Comparison of ENCODE assay signal across 15 cellular contexts in genomic region chr3:10251006-10251405, GRCh38. TPM values are rescaled to one million over a fixed set of nuclear protein-coding genes. Genes with fewer than 3 reads are reported as not detected.
DNase-seq lines count a peak whose midpoint lies in the region; ATAC-seq, FAIRE-seq and TF ChIP-seq lines count a peak whose summit lies in the region.
"Had no signal": no experiment of that assay in that cellular context is flagged by ENCODE, and none has a peak within 500 bp of the region (broad histone marks: within the 10 kb centered on the region; RNA-seq: fewer than 3 reads in every experiment).

No MANE protein-coding gene starts in this region.

- H2AFZ ChIP-seq in keratinocyte (ENCODE audit: control insufficient read depth, low read length) = no peak overlapping the region

- peak overlapping the region; percentile 98 for H3K27ac Mint-ChIP-seq in stimulated activated naive CD8-positive, alpha-beta T cell treated with anti-CD3 and anti-CD28 coated beads, Interleukin-15, Interleukin-2, amounts not matched to agents 100 ng/mL and 50 ng/mL, for 24 hours
- peak overlapping the region; percentile 98 for H3K27ac Mint-ChIP-seq in activated CD8-positive, alpha-beta T cell treated with anti-CD3 and anti-CD28 coated beads for 36 hours

- H3K4me1 Mint-ChIP-seq in stimulated activated naive CD8-positive, alpha-beta T cell treated with anti-CD3 and anti-CD28 coated beads, Interleukin-15, Interleukin-2, amounts not matched to agents 100 ng/mL and 50 ng/mL, for 24 hours (ENCODE audit: low read depth) = peaks cover 78% of the 10 kb centered on the region
- peaks cover 64% of the 10 kb centered on the region for H3K4me1 Mint-ChIP-seq in activated CD8-positive, alpha-beta T cell treated with anti-CD3 and anti-CD28 coated beads for 36 hours (ENCODE audit: low read depth)

- H3K27ac ChIP-seq in keratinocyte (ENCODE audit: control insufficient read depth, insufficient read depth, low read length) (no peak overlapping the region), pancreas (no peak overlapping the region)
- H3K27ac ChIP-seq: suprapubic skin had no signal

- CTCF ChIA-PET in activated CD8-positive, alpha-beta T cell treated with anti-CD3 and anti-CD28 coated beads for 36 hours (lab: Charles Lee) = interaction anchor here (1.6 to 4.7 kb wide), 2 partner anchors 9 to 12 kb away, joined by 6 to 27 read pairs; no protein-coding TSS in a partner anchor

- H3K9me1 ChIP-seq in keratinocyte (ENCODE audit: control insufficient read depth, extremely low read depth, insufficient read depth, low read length) = peaks cover 3% of the 10 kb centered on the region

- peaks cover 56% of the 10 kb centered on the region for H3K79me2 ChIP-seq in keratinocyte (ENCODE audit: control insufficient read depth, insufficient read depth, low read length)

- H3K4me3 ChIP-seq in keratinocyte (ENCODE audit: control insufficient read depth in 2 of 3, extremely low read depth in 1 of 3, insufficient read depth in 2 of 3, low read depth in 1 of 3, low read length in 3 of 3) (no peak overlapping the region), pancreas (peak overlapping the region in 1 of 4 donors; percentile 84)

- FAIRE-seq in keratinocyte (lab: Jason Lieb, UNC) = no peak
- no peak for FAIRE-seq in pancreas (lab: Jason Lieb, UNC)
- FAIRE-seq: bronchial epithelial cell had no signal

- POLR2A ChIA-PET in activated CD8-positive, alpha-beta T cell treated with anti-CD3 and anti-CD28 coated beads for 36 hours (lab: Charles Lee) = interaction anchor here (1.5 kb wide), 1 partner anchor 9 kb away, joined by 11 read pairs; no protein-coding TSS in a partner anchor

- peaks cover 72% of the 10 kb centered on the region for H3K36me3 Mint-ChIP-seq in stimulated activated naive CD8-positive, alpha-beta T cell treated with anti-CD3 and anti-CD28 coated beads, Interleukin-15, Interleukin-2, amounts not matched to agents 100 ng/mL and 50 ng/mL, for 24 hours (ENCODE audit: low read depth)
- peaks cover 79% of the 10 kb centered on the region for H3K36me3 Mint-ChIP-seq in activated CD8-positive, alpha-beta T cell treated with anti-CD3 and anti-CD28 coated beads for 36 hours (ENCODE audit: low read depth)

- H3K36me3 ChIP-seq in keratinocyte (ENCODE audit: control insufficient read depth in 2 of 2, extremely low read depth in 1 of 2, insufficient read depth in 2 of 2, low read length in 2 of 2) (peaks cover 15 to 23% of the 10 kb centered on the region in 2 experiments), pancreas (peaks cover 0 to 5% (median 0%) of the 10 kb centered on the region in 3 donors)

- no peak overlapping the region for H3K9ac ChIP-seq in keratinocyte (ENCODE audit: control insufficient read depth, extremely low read depth, insufficient read depth, low read length)

- intact Hi-C loops in activated CD8-positive, alpha-beta T cell treated with anti-CD3 and anti-CD28 coated beads for 36 hours (cut with micrococcal nuclease) = no loop called here
- intact Hi-C loops in pancreas (cut with DNase I) = no loop called here

- no peaks in the 10 kb centered on the region for H4K20me1 ChIP-seq in keratinocyte (ENCODE audit: control insufficient read depth, extremely low read depth, insufficient read depth, low read length)

- no peaks in the 10 kb centered on the region for H3K27me3 Mint-ChIP-seq in stimulated activated naive CD8-positive, alpha-beta T cell treated with anti-CD3 and anti-CD28 coated beads, Interleukin-15, Interleukin-2, amounts not matched to agents 100 ng/mL and 50 ng/mL, for 24 hours
- no peaks in the 10 kb centered on the region for H3K27me3 Mint-ChIP-seq in activated CD8-positive, alpha-beta T cell treated with anti-CD3 and anti-CD28 coated beads for 36 hours

- H3K9me3 ChIP-seq in keratinocyte (ENCODE audit: control insufficient read depth, low read depth, low read length) = no peaks in the 10 kb centered on the region
- no peaks in the 10 kb centered on the region for H3K9me3 ChIP-seq in pancreas
- H3K9me3 ChIP-seq: gastrocnemius medialis, suprapubic skin had no signal

- peaks cover 3% of the 10 kb centered on the region for H3K9me3 Mint-ChIP-seq in stimulated activated naive CD8-positive, alpha-beta T cell treated with anti-CD3 and anti-CD28 coated beads, Interleukin-15, Interleukin-2, amounts not matched to agents 100 ng/mL and 50 ng/mL, for 24 hours
- H3K9me3 Mint-ChIP-seq in activated CD8-positive, alpha-beta T cell treated with anti-CD3 and anti-CD28 coated beads for 36 hours = peaks cover 7% of the 10 kb centered on the region

- no peak for DNase-seq in stimulated activated naive CD8-positive, alpha-beta T cell treated with anti-CD3 and anti-CD28 coated beads, Interleukin-15, Interleukin-2, amounts not matched to agents 100 U/mL and 50 U/mL, for 24 hours
- DNase-seq in activated CD8-positive, alpha-beta T cell treated with anti-CD3 and anti-CD28 coated beads for 36 hours = no peak
- DNase-seq in keratinocyte (ENCODE audit: low read depth, low spot score) (no peak), NCI-H1417 (lab: John Stamatoyannopoulos, UW) (no peak), pancreas (no peak)
- DNase-seq: activated CD4-positive, CD25-positive, alpha-beta regulatory T cell; gastrocnemius medialis; NCI-H1417 treated with DMSO at 0.1 percent for 48 hours; OCI-M1; stimulated activated CD4-positive, alpha-beta T cell treated with anti-CD3 and anti-CD28 coated beads, Interleukin-15, amount 100 ng/mL, for 24 hours had no signal

- dilution Hi-C loops in keratinocyte (cut with MboI; ENCODE audit: extremely low pct_ligation_motif_present, low sequenced_read_pairs) = no loop called here

- H3K4me3 Mint-ChIP-seq in stimulated activated naive CD8-positive, alpha-beta T cell treated with anti-CD3 and anti-CD28 coated beads, Interleukin-15, Interleukin-2, amounts not matched to agents 100 ng/mL and 50 ng/mL, for 24 hours = peak overlapping the region; percentile 98
- peak overlapping the region; percentile 98 for H3K4me3 Mint-ChIP-seq in activated CD8-positive, alpha-beta T cell treated with anti-CD3 and anti-CD28 coated beads for 36 hours

- H3K4me2 ChIP-seq in keratinocyte (ENCODE audit: control insufficient read depth, extremely low read depth, insufficient read depth, low read depth, low read length) = peak overlapping the region; percentile 90

- 97% methylated on average over 3 of the region's 3 CpGs for WGBS in pancreas, 2 donors

- no peak for TF ChIP-seq CTCF in activated CD8-positive, alpha-beta T cell treated with anti-CD3 and anti-CD28 coated beads for 36 hours (IDR thresholded peaks at IDR 0.05)
- TF ChIP-seq CTCF in keratinocyte (optimal IDR thresholded peaks at IDR 0.05 in 1 of 3, IDR thresholded peaks at IDR 0.05 in 1 of 3, conservative IDR thresholded peaks at IDR 0.05 in 1 of 3; ENCODE audit: extremely low read depth in 1 of 3, insufficient read depth in 2 of 3, low read length in 3 of 3) = no peak
- TF ChIP-seq CTCF in pancreas (IDR thresholded peaks at IDR 0.05) = no peak

- H3K27me3 ChIP-seq in keratinocyte (ENCODE audit: control insufficient read depth, extremely low read depth, insufficient read depth, low read length) (no peaks in the 10 kb centered on the region), pancreas (no peaks in the 10 kb centered on the region)
- H3K27me3 ChIP-seq: gastrocnemius medialis, suprapubic skin had no signal

- no peak for ATAC-seq in stimulated activated naive CD8-positive, alpha-beta T cell treated with anti-CD3 and anti-CD28 coated beads, Interleukin-15, Interleukin-2, amounts not matched to agents 100 U/mL and 50 U/mL, for 24 hours
- no peak for ATAC-seq in activated CD8-positive, alpha-beta T cell treated with anti-CD3 and anti-CD28 coated beads for 36 hours
- ATAC-seq in pancreas = no peak
- no peak for ATAC-seq in GM21576 (IDR thresholded peaks at IDR 0.05; ENCODE audit: unreplicated experiment)
- ATAC-seq in HG03469 (IDR thresholded peaks at IDR 0.05; ENCODE audit: unreplicated experiment) = no peak
- ATAC-seq: gastrocnemius medialis had no signal

- peaks cover 14% of the 10 kb centered on the region for H3K4me1 ChIP-seq in keratinocyte (ENCODE audit: control insufficient read depth, extremely low read depth, insufficient read depth, low read length)
- peaks cover 20 to 26% (median 20%) of the 10 kb centered on the region in 3 donors for H3K4me1 ChIP-seq in pancreas

RNA-seq across cellular contexts. Expression of gene TATDN2, which starts 2.7 kb away (rescaled TPM):
- 10 to 100 TPM; 37.1 to 38.5 TPM for total RNA-seq in activated CD8-positive, alpha-beta T cell treated with anti-CD3 and anti-CD28 coated beads for 36 hours
- polyA plus RNA-seq in keratinocyte = 13.4 to 20.0 TPM (median 13.8 TPM) in 3 replicates
- polyA plus RNA-seq in keratinocyte (2011; ENCODE audit: low read depth) = 3.3 TPM
- polyA plus RNA-seq in keratinocyte (2011; cell fraction: cytosol; rRNA removed) = 14.8 and 16.2 TPM in 2 replicates
- 21.0 and 21.4 TPM in 2 replicates for polyA plus RNA-seq in keratinocyte (2011; cell fraction: nucleus; rRNA removed)
- 13.3 and 26.3 TPM in 2 replicates for polyA plus RNA-seq in keratinocyte (2012; ENCODE audit: low replicate concordance)
- polyA minus RNA-seq in keratinocyte = 28.0 to 33.6 TPM (median 29.8 TPM) in 3 replicates
- 11.7 TPM for polyA minus RNA-seq in keratinocyte (2011; cell fraction: cytosol; rRNA and poly(A)+ RNA removed)
- 15.5 and 25.2 TPM in 2 replicates for polyA minus RNA-seq in keratinocyte (2011; cell fraction: nucleus; rRNA and poly(A)+ RNA removed)
- total RNA-seq in pancreas = 10 to 100 TPM; 12.8 to 23.1 (median 16.0) TPM
- 10 to 100 TPM in 1 of 2 donors, 1 to 10 TPM in 1; 9.2 to 14.9 TPM for polyA plus RNA-seq in pancreas

RNA-seq across cellular contexts. Expression of gene GHRL, which starts 41.7 kb away (rescaled TPM):
- total RNA-seq in activated CD8-positive, alpha-beta T cell treated with anti-CD3 and anti-CD28 coated beads for 36 hours = under 1 TPM in 1 of 2 experiments, not detected in 1; 0.22 TPM
- polyA plus RNA-seq in keratinocyte (not detected in 3 replicates), pancreas (10 to 100 TPM; 20.1 to 22.0 TPM)
- polyA plus RNA-seq in keratinocyte (2011; ENCODE audit: low read depth) = not detected
- polyA plus RNA-seq in keratinocyte (2011; cell fraction: cytosol; rRNA removed) = not detected in 2 replicates
- polyA plus RNA-seq in keratinocyte (2011; cell fraction: nucleus; rRNA removed) = 0.11 TPM in 1 of 2 replicates, not detected in the other
- polyA plus RNA-seq in keratinocyte (2012; ENCODE audit: low replicate concordance) = 0.21 TPM in 1 of 2 replicates, not detected in the other
- polyA minus RNA-seq in keratinocyte = not detected in 3 replicates
- not detected for polyA minus RNA-seq in keratinocyte (2011; cell fraction: cytosol; rRNA and poly(A)+ RNA removed)
- polyA minus RNA-seq in keratinocyte (2011; cell fraction: nucleus; rRNA and poly(A)+ RNA removed) = not detected in 2 replicates
- total RNA-seq in pancreas = 10 to 100 TPM in 1 of 6 donors, 1 to 10 TPM in 5; 5.1 to 16.0 (median 6.0) TPM
- total RNA-seq: bronchial epithelial cell, gastrocnemius medialis had no signal

Comparison
In these comparisons a context has a peak if more than half of its experiments do, and no peak if none do; other contexts are left out.
1. RNA of gene GHRL, which starts 41.7 kb away (total RNA-seq): 5.1 to 16.0 TPM in pancreas; 0.22 TPM in activated CD8-positive, alpha-beta T cell treated with anti-CD3 and anti-CD28 coated beads for 36 hours; every median in the first group is over 4 times any median in the second.